ENCODE assay signal across 17 cellular contexts in the genomic region with DNA sequence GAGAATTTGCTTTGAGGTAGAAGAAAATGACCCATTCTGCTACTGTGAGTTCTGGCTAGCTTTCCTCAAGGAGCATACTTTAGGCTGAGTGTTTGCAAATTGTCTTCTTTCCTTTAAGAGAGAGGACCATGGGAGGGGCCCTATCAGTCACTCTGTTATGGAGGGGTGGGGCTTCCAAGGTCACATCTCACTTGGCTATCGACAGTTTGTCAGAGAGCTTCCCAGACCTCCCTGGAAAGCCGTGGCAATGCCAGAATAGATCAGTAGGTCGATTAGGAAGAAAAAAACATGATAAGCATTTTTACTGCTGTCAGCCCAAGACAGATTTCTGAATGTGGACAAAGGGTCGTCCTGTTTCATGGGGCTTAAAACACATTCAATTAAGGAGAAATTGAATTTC.
A peak's percentile ranks its signal among the peaks of the same experiment; 100 is the strongest.
DNase-seq lines count a peak whose midpoint lies in the region; ATAC-seq and TF ChIP-seq lines count a peak whose summit lies in the region.
"Had no signal": no experiment of that assay in that cellular context is flagged by ENCODE, and none has a peak within 500 bp of the region (broad histone marks: within the 10 kb centered on the region; RNA-seq: fewer than 3 reads in every experiment).

No MANE protein-coding gene starts in this region.

- peaks cover 33% of the 10 kb centered on the region for H3K4me1 Mint-ChIP-seq in WTC11
- no peaks in the 10 kb centered on the region for H3K4me1 Mint-ChIP-seq in T-helper 2 cell treated with Interferon-gamma antibody and Interleukin-4, amounts not matched to agents 5 μg/mL and 100 μg/mL, for 36 hours (ENCODE audit: low read depth)
- H3K4me1 Mint-ChIP-seq: CD4-positive, alpha-beta memory T cell had no signal

- H3K27ac Mint-ChIP-seq in WTC11: no peak overlapping the region
- H3K27ac Mint-ChIP-seq in T-helper 2 cell treated with Interferon-gamma antibody and Interleukin-4, amounts not matched to agents 5 μg/mL and 100 μg/mL, for 36 hours: no peak overlapping the region

- peak; percentile 14 for DNase-seq in ELF-1 (ENCODE audit: low read depth, low spot score)
- peak; percentile 35 for DNase-seq in M059J (ENCODE audit: low read depth)
- peak; percentile 19 for DNase-seq in WTC11 (ENCODE audit: low spot score)
- peak; percentile 80 for DNase-seq in islet precursor cell
- no peak for DNase-seq in SKM-1 (lab: John Stamatoyannopoulos, UW; ENCODE audit: unreplicated experiment)
- no peak for DNase-seq in NCI-H146 (lab: John Stamatoyannopoulos, UW)
- no peak for DNase-seq in mucosa of gallbladder (ENCODE audit: low spot score)
- no peak for DNase-seq in T-helper 2 cell treated with Interferon-gamma antibody and Interleukin-4, amounts not matched to agents 5 μg/mL and 100 μg/mL, for 36 hours (ENCODE audit: low spot score)
- DNase-seq: CD4-positive, alpha-beta memory T cell; GF-D8; IMR-90; NCI-H1436; NCI-H2029; NCI-H774; T-helper 1 cell had no signal

- POLR2A ChIA-PET in WTC11 (lab: Charles Lee): no interaction called here

- peak; percentile 85 for ATAC-seq in WTC11
- ATAC-seq: Panc1, Right ventricle myocardium inferior had no signal

- CTCF ChIA-PET in WTC11 (lab: Charles Lee): no interaction called here

- no peaks in the 10 kb centered on the region for H3K27me3 Mint-ChIP-seq in WTC11 (ENCODE audit: low read depth)
- no peaks in the 10 kb centered on the region for H3K27me3 Mint-ChIP-seq in T-helper 2 cell treated with Interferon-gamma antibody and Interleukin-4, amounts not matched to agents 5 μg/mL and 100 μg/mL, for 36 hours (ENCODE audit: low read depth)
- H3K27me3 Mint-ChIP-seq: CD4-positive, alpha-beta memory T cell had no signal

- TF ChIP-seq CTCF in WTC11 (IDR thresholded peaks at IDR 0.05): no peak

- H3K4me3 Mint-ChIP-seq in WTC11: no peak overlapping the region
- H3K4me3 Mint-ChIP-seq in T-helper 2 cell treated with Interferon-gamma antibody and Interleukin-4, amounts not matched to agents 5 μg/mL and 100 μg/mL, for 36 hours: no peak overlapping the region
- H3K4me3 Mint-ChIP-seq: CD4-positive, alpha-beta memory T cell had no signal

- no peaks in the 10 kb centered on the region for H3K36me3 Mint-ChIP-seq in WTC11
- H3K36me3 Mint-ChIP-seq in T-helper 2 cell treated with Interferon-gamma antibody and Interleukin-4, amounts not matched to agents 5 μg/mL and 100 μg/mL, for 36 hours (ENCODE audit: low read depth): no peaks in the 10 kb centered on the region
- H3K36me3 Mint-ChIP-seq: CD4-positive, alpha-beta memory T cell had no signal

- peaks cover 3% of the 10 kb centered on the region for H3K9me3 Mint-ChIP-seq in WTC11
- H3K9me3 Mint-ChIP-seq in T-helper 2 cell treated with Interferon-gamma antibody and Interleukin-4, amounts not matched to agents 5 μg/mL and 100 μg/mL, for 36 hours: no peaks in the 10 kb centered on the region

TF ChIP-seq in WTC11, 78 proteins besides CTCF, POLR2A, EP300 and RAD21:
- TF ChIP-seq NR1H2 (CRISPR knock-in tag; IDR thresholded peaks at IDR 0.05) (no peak), SOX15 (CRISPR knock-in tag; IDR thresholded peaks at IDR 0.05) (no peak), NFE2L1 (CRISPR knock-in tag; IDR thresholded peaks at IDR 0.05) (no peak)
- TF ChIP-seq, protein P1, sequence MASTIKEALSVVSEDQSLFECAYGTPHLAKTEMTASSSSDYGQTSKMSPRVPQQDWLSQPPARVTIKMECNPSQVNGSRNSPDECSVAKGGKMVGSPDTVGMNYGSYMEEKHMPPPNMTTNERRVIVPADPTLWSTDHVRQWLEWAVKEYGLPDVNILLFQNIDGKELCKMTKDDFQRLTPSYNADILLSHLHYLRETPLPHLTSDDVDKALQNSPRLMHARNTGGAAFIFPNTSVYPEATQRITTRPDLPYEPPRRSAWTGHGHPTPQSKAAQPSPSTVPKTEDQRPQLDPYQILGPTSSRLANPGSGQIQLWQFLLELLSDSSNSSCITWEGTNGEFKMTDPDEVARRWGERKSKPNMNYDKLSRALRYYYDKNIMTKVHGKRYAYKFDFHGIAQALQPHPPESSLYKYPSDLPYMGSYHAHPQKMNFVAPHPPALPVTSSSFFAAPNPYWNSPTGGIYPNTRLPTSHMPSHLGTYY (CRISPR knock-in tag; IDR thresholded peaks at IDR 0.05): no peak
- TF ChIP-seq, protein P2, sequence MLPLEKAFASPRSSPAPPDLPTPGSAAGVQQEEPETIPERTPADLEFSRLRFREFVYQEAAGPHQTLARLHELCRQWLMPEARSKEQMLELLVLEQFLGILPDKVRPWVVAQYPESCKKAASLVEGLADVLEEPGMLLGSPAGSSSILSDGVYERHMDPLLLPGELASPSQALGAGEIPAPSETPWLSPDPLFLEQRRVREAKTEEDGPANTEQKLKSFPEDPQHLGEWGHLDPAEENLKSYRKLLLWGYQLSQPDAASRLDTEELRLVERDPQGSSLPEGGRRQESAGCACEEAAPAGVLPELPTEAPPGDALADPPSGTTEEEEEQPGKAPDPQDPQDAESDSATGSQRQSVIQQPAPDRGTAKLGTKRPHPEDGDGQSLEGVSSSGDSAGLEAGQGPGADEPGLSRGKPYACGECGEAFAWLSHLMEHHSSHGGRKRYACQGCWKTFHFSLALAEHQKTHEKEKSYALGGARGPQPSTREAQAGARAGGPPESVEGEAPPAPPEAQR (CRISPR knock-in tag; IDR thresholded peaks at IDR 0.05): no peak
- TF ChIP-seq, protein P3, sequence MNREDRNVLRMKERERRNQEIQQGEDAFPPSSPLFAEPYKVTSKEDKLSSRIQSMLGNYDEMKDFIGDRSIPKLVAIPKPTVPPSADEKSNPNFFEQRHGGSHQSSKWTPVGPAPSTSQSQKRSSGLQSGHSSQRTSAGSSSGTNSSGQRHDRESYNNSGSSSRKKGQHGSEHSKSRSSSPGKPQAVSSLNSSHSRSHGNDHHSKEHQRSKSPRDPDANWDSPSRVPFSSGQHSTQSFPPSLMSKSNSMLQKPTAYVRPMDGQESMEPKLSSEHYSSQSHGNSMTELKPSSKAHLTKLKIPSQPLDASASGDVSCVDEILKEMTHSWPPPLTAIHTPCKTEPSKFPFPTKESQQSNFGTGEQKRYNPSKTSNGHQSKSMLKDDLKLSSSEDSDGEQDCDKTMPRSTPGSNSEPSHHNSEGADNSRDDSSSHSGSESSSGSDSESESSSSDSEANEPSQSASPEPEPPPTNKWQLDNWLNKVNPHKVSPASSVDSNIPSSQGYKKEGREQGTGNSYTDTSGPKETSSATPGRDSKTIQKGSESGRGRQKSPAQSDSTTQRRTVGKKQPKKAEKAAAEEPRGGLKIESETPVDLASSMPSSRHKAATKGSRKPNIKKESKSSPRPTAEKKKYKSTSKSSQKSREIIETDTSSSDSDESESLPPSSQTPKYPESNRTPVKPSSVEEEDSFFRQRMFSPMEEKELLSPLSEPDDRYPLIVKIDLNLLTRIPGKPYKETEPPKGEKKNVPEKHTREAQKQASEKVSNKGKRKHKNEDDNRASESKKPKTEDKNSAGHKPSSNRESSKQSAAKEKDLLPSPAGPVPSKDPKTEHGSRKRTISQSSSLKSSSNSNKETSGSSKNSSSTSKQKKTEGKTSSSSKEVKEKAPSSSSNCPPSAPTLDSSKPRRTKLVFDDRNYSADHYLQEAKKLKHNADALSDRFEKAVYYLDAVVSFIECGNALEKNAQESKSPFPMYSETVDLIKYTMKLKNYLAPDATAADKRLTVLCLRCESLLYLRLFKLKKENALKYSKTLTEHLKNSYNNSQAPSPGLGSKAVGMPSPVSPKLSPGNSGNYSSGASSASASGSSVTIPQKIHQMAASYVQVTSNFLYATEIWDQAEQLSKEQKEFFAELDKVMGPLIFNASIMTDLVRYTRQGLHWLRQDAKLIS (CRISPR knock-in tag; IDR thresholded peaks at IDR 0.05; ENCODE audit: borderline replicate concordance): no peak

Comparison
In these comparisons a context has a peak if more than half of its experiments do, and no peak if none do; other contexts are left out.
1. DNase-seq: peak in ELF-1 (single experiment), M059J (single experiment), WTC11 (single experiment) and islet precursor cell (single experiment); none in SKM-1 (single experiment), NCI-H146 (single experiment), mucosa of gallbladder (single experiment) and T-helper 2 cell treated with Interferon-gamma antibody and Interleukin-4, amounts not matched to agents 5 μg/mL and 100 μg/mL, for 36 hours (single experiment).